34 cellular contexts compared by ENCODE assay signal in genomic region chr1:18880585-18880984, GRCh38. TPM values are rescaled to one million over a fixed set of nuclear protein-coding genes. Genes with fewer than 3 reads are reported as not detected.
"Had no signal": no experiment of that assay in that cellular context is flagged by ENCODE, and none has a peak within 500 bp of the region (broad histone marks: within the 10 kb centered on the region; RNA-seq: fewer than 3 reads in every experiment).

No MANE protein-coding gene starts in this region.

- H3K4me1 Mint-ChIP-seq: naive thymus-derived CD8-positive, alpha-beta T cell; neural crest cell; stimulated activated naive CD8-positive, alpha-beta T cell treated with anti-CD3 and anti-CD28 coated beads, Interleukin-15, amount 100 ng/mL, for 72 hours had no signal

- DNase-seq: naive thymus-derived CD8-positive, alpha-beta T cell; occipital lobe; ovary; psoas muscle; spleen; stimulated activated CD4-positive, alpha-beta T cell treated with anti-CD3 and anti-CD28 coated beads, Interleukin-12 subunit alpha, Interleukin-12 subunit beta, amount 100 ng/mL, for 4 hours; stimulated activated CD4-positive, alpha-beta T cell treated with anti-CD3 and anti-CD28 coated beads, Interleukin-1b, Interleukin-23, amount 100 ng/mL, for 48 hours; stimulated activated CD4-positive, alpha-beta T cell treated with anti-CD3 and anti-CD28 coated beads, Interleukin-4, amount 100 ng/mL, for 1 hour; stimulated activated CD4-positive, alpha-beta T cell treated with anti-CD3 and anti-CD28 coated beads, Interleukin-4, amount 100 ng/mL, for 4 hours; stimulated activated CD8-positive, alpha-beta memory T cell treated with anti-CD3 and anti-CD28 coated beads, Interleukin-4, amount 100 ng/mL, for 48 hours; stimulated activated naive CD4-positive, alpha-beta T cell; stimulated activated naive CD8-positive, alpha-beta T cell treated with anti-CD3 and anti-CD28 coated beads, Interleukin-15, amount 100 ng/mL, for 72 hours; stimulated activated naive CD8-positive, alpha-beta T cell treated with anti-CD3 and anti-CD28 coated beads, Interleukin-15, Interleukin-2, amounts not matched to agents 100 U/mL and 50 U/mL, for 24 hours; substantia nigra; testis; tibial artery; transverse colon; upper lobe of right lung; uterus had no signal

- H3K9me3 ChIP-seq: ovary, psoas muscle, spleen, suprapubic skin, testis, tibial artery, transverse colon, upper lobe of right lung, uterus had no signal

- H3K27ac ChIP-seq: ovary, parathyroid adenoma, psoas muscle, skin epidermis, spleen, suprapubic skin, testis, tibial artery, transverse colon, upper lobe of right lung, uterus had no signal

- H3K27me3 Mint-ChIP-seq: naive thymus-derived CD8-positive, alpha-beta T cell; natural killer cell treated with Interleukin-12 subunit alpha and Interleukin-12 subunit beta and Interleukin-15 and Interleukin-18, amount 100 ng/mL, for 72 hours; progenitor cell of endocrine pancreas; stimulated activated memory B cell treated with anti-CD40 and anti-IgM and Interleukin-4, amounts not matched to agents 10 μg/mL and 1 μg/mL and 100 μg/mL, for 72 hours; stimulated activated naive CD8-positive, alpha-beta T cell treated with anti-CD3 and anti-CD28 coated beads, Interleukin-15, amount 100 ng/mL, for 72 hours; type B pancreatic cell had no signal

- H3K9me3 Mint-ChIP-seq: naive thymus-derived CD8-positive, alpha-beta T cell; natural killer cell treated with Interleukin-12 subunit alpha and Interleukin-12 subunit beta and Interleukin-15 and Interleukin-18, amount 100 ng/mL, for 72 hours; nephron progenitor cell; neural crest cell; stimulated activated memory B cell treated with anti-CD40 and anti-IgM and Interleukin-4, amounts not matched to agents 10 μg/mL and 1 μg/mL and 100 μg/mL, for 72 hours; stimulated activated naive CD8-positive, alpha-beta T cell treated with anti-CD3 and anti-CD28 coated beads, Interleukin-15, amount 100 ng/mL, for 72 hours; type B pancreatic cell had no signal

- H3K36me3 ChIP-seq: ovary, transverse colon, uterus had no signal

- H3K4me3 Mint-ChIP-seq: naive thymus-derived CD8-positive, alpha-beta T cell; natural killer cell treated with Interleukin-12 subunit alpha and Interleukin-12 subunit beta and Interleukin-15 and Interleukin-18, amount 100 ng/mL, for 72 hours; nephron progenitor cell; neural crest cell; stimulated activated memory B cell treated with anti-CD40 and anti-IgM and Interleukin-4, amounts not matched to agents 10 μg/mL and 1 μg/mL and 100 μg/mL, for 72 hours; stimulated activated naive CD8-positive, alpha-beta T cell treated with anti-CD3 and anti-CD28 coated beads, Interleukin-15, amount 100 ng/mL, for 72 hours; type B pancreatic cell had no signal

- H3K27me3 ChIP-seq: ovary, spleen, suprapubic skin, testis, tibial artery, transverse colon, upper lobe of right lung, uterus had no signal

- H3K79me2 ChIP-seq: parathyroid adenoma had no signal

- ATAC-seq: naive thymus-derived CD8-positive, alpha-beta T cell; natural killer cell treated with Interleukin-12 subunit alpha and Interleukin-12 subunit beta and Interleukin-15 and Interleukin-18, amount 100 ng/mL, for 72 hours; psoas muscle; right cardiac atrium; sciatic nerve; stimulated activated memory B cell treated with anti-CD40 and anti-IgM and Interleukin-4, amounts not matched to agents 10 μg/mL and 1 μg/mL and 100 μg/mL, for 72 hours; stimulated activated naive CD8-positive, alpha-beta T cell treated with anti-CD3 and anti-CD28 coated beads, Interleukin-15, amount 100 ng/mL, for 72 hours; stimulated activated naive CD8-positive, alpha-beta T cell treated with anti-CD3 and anti-CD28 coated beads, Interleukin-15, Interleukin-2, amounts not matched to agents 100 U/mL and 50 U/mL, for 24 hours; upper lobe of right lung had no signal

- H3K4me2 ChIP-seq: smooth muscle cell had no signal

- H3K4me1 ChIP-seq: parathyroid adenoma, tibial artery, transverse colon, upper lobe of right lung, uterus had no signal

- H2AFZ ChIP-seq: parathyroid adenoma had no signal

- H3K4me3 ChIP-seq: ovary, psoas muscle, skin epidermis, smooth muscle cell, spleen, suprapubic skin, testis, tibial artery, transverse colon, upper lobe of right lung, uterus had no signal

- H3K9ac ChIP-seq: parathyroid adenoma had no signal

- H3K27ac Mint-ChIP-seq: naive thymus-derived CD8-positive, alpha-beta T cell; natural killer cell treated with Interleukin-12 subunit alpha and Interleukin-12 subunit beta and Interleukin-15 and Interleukin-18, amount 100 ng/mL, for 72 hours; nephron progenitor cell; progenitor cell of endocrine pancreas; stimulated activated memory B cell treated with anti-CD40 and anti-IgM and Interleukin-4, amounts not matched to agents 10 μg/mL and 1 μg/mL and 100 μg/mL, for 72 hours; type B pancreatic cell had no signal

- H3K36me3 Mint-ChIP-seq: naive thymus-derived CD8-positive, alpha-beta T cell; natural killer cell treated with Interleukin-12 subunit alpha and Interleukin-12 subunit beta and Interleukin-15 and Interleukin-18, amount 100 ng/mL, for 72 hours; type B pancreatic cell had no signal

RNA-seq across cellular contexts. Expression of gene TAS1R2, which starts 21.1 kb away (rescaled TPM):
- total RNA-seq: naive thymus-derived CD8-positive, alpha-beta T cell; natural killer cell treated with Interleukin-12 subunit alpha and Interleukin-12 subunit beta and Interleukin-15 and Interleukin-18, amount 100 ng/mL, for 72 hours; neural crest cell; occipital lobe; osteoblast; ovary; progenitor cell of endocrine pancreas; psoas muscle; renal cortical epithelial cell; right cardiac atrium; sciatic nerve; smooth muscle cell; spleen; transverse colon; upper lobe of right lung; urinary bladder had no signal
- polyA plus RNA-seq: naive thymus-derived CD8-positive, alpha-beta T cell; ovary; psoas muscle; right cardiac atrium; smooth muscle cell; spleen; urinary bladder had no signal
